10 cellular contexts compared by ENCODE assay signal in genomic region chr3:127044996-127045395, GRCh38.
A peak's percentile ranks its signal among the peaks of the same experiment; 100 is the strongest.
DNase-seq lines count a peak whose midpoint lies in the region; ATAC-seq and TF ChIP-seq lines count a peak whose summit lies in the region.
"Had no signal": no experiment of that assay in that cellular context is flagged by ENCODE, and none has a peak within 500 bp of the region (broad histone marks: within the 10 kb centered on the region; RNA-seq: fewer than 3 reads in every experiment).

No MANE protein-coding gene starts in this region.

- DNase-seq in NCI-H2107 treated with DMSO at 0.1 percent for 48 hours (lab: John Stamatoyannopoulos, UW; ENCODE audit: unreplicated experiment) (peak; percentile 72), NCI-H2107 (lab: John Stamatoyannopoulos, UW) (no peak), NCI-H526 treated with DMSO at 0.1 percent for 48 hours (lab: John Stamatoyannopoulos, UW) (peak; percentile 26), esophagus muscularis mucosa (ENCODE audit: extremely low spot score) (no peak), stomach (peak; percentile 43), retina (no peak)
- DNase-seq: nephron progenitor cell had no signal

- H3K27ac ChIP-seq in esophagus muscularis mucosa (replicated peaks in 1 of 4) (peak overlapping the region in 3 of 4 donors; percentile 20 to 38 (median 31)), stomach (no peak overlapping the region)
- H3K27ac ChIP-seq: epithelial cell of prostate had no signal

- H3K36me3 ChIP-seq in esophagus muscularis mucosa, result no peaks in the 10 kb centered on the region
- H3K36me3 ChIP-seq in stomach, result no peaks in the 10 kb centered on the region

- ATAC-seq in GM21423 (IDR thresholded peaks at IDR 0.05; ENCODE audit: unreplicated experiment) (no peak), HG03521 (IDR thresholded peaks at IDR 0.05; ENCODE audit: unreplicated experiment) (no peak)

- TF ChIP-seq CTCF in esophagus muscularis mucosa (IDR thresholded peaks at IDR 0.05) (no peak), stomach (IDR thresholded peaks at IDR 0.05) (no peak)

- TF ChIP-seq POLR2A in esophagus muscularis mucosa (IDR thresholded peaks at IDR 0.05; ENCODE audit: low read depth) (no peak), stomach (IDR thresholded peaks at IDR 0.05) (no peak)

- H3K9me3 ChIP-seq in esophagus muscularis mucosa (no peaks in the 10 kb centered on the region), stomach (peaks cover 0 to 4% (median 0%) of the 10 kb centered on the region in 4 donors)

- WGBS in esophagus muscularis mucosa, result 43% methylated on average over 4 of the region's 4 CpGs
- WGBS in stomach, 5 donors, result 23 to 37% (median 27%) methylated on average over 2 to 4 of the region's 4 CpGs

- H3K27me3 ChIP-seq in esophagus muscularis mucosa, result no peaks in the 10 kb centered on the region
- peaks cover 0 to 5% (median 0%) of the 10 kb centered on the region in 3 donors for H3K27me3 ChIP-seq in stomach

- H3K4me1 ChIP-seq in esophagus muscularis mucosa, result peaks cover 4 to 33% (median 28%) of the 10 kb centered on the region in 4 donors
- H3K4me1 ChIP-seq in stomach, result peaks cover 6 to 16% (median 13%) of the 10 kb centered on the region in 4 donors

- intact Hi-C loops in esophagus muscularis mucosa (cut with DNase I), result no loop called here
- intact Hi-C loops in stomach (cut with DNase I; ENCODE audit: low total_unique reads), result no loop called here

- no peak for TF ChIP-seq EP300 in esophagus muscularis mucosa (IDR thresholded peaks at IDR 0.05)
- TF ChIP-seq EP300 in stomach (IDR thresholded peaks at IDR 0.05), result no peak

- no peak overlapping the region for H3K4me3 ChIP-seq in esophagus muscularis mucosa
- H3K4me3 ChIP-seq in stomach, result no peak overlapping the region

Comparison
In these comparisons a context has a peak if more than half of its experiments do, and no peak if none do; other contexts are left out.
1. DNase-seq: peak in NCI-H2107 treated with DMSO at 0.1 percent for 48 hours (single experiment), NCI-H526 treated with DMSO at 0.1 percent for 48 hours (single experiment) and stomach (single experiment); none in NCI-H2107 (single experiment), esophagus muscularis mucosa (single experiment) and retina (single experiment).
2. H3K27ac ChIP-seq: peak in esophagus muscularis mucosa (3 of 4); none in stomach (0 of 5).